19 cellular contexts compared by ENCODE assay signal in genomic region chr22:33314316-33314715, GRCh38.
"Had no signal": no experiment of that assay in that cellular context is flagged by ENCODE, and none has a peak within 500 bp of the region (broad histone marks: within the 10 kb centered on the region; RNA-seq: fewer than 3 reads in every experiment).

No MANE protein-coding gene starts in this region.

- H3K4me3 ChIP-seq: Peyer's patch had no signal

- H3K36me3 ChIP-seq: brain microvascular endothelial cell had no signal

- H3K4me1 ChIP-seq: Peyer's patch had no signal

- H3K9me3 ChIP-seq: Peyer's patch had no signal

- H3K27ac ChIP-seq: brain microvascular endothelial cell, Peyer's patch, RWPE1 had no signal

- ATAC-seq: activated CD4-positive, CD25-positive, alpha-beta regulatory T cell treated with anti-CD3 and anti-CD28 coated beads, Interleukin-2, amount 50 U/mL, for 24 hours; activated CD8-positive, alpha-beta T cell treated with anti-CD3 and anti-CD28 coated beads for 36 hours; activated T-cell treated with anti-CD3 and anti-CD28 coated beads, Interleukin-2, amount 50 U/mL, for 72 hours had no signal

- H3K27me3 ChIP-seq: brain microvascular endothelial cell, Peyer's patch had no signal

- DNase-seq: activated CD4-positive, alpha-beta T cell treated with anti-CD3 and anti-CD28 coated beads for 4 hours; activated CD8-positive, alpha-beta memory T cell treated with anti-CD3 and anti-CD28 coated beads, Interleukin-2, amount 50 U/mL, for 4 hours; activated CD8-positive, alpha-beta T cell treated with anti-CD3 and anti-CD28 coated beads for 36 hours; activated gamma-delta T cell treated with Interleukin-2 at 50 U/mL for 16 hours; activated naive CD4-positive, alpha-beta T cell treated with anti-CD3 and anti-CD28 coated beads, Interleukin-2, amount 10 ng/mL, durations not matched to agents 7 days and 5 days; activated naive CD8-positive, alpha-beta T cell treated with anti-CD3 and anti-CD28 coated beads for 36 hours; activated T-cell treated with anti-CD3 and anti-CD28 coated beads, Interleukin-2, amount 50 U/mL, for 72 hours; brain microvascular endothelial cell; caudate nucleus; MM.1S; NCI-H1105; NCI-H1436 treated with DMSO at 0.1 percent for 48 hours; NCI-H187; NCI-H2081; NCI-H524; Peyer's patch; SHP77 had no signal
